Comparison of ENCODE assay signal across 1 cellular context in the genomic region with DNA sequence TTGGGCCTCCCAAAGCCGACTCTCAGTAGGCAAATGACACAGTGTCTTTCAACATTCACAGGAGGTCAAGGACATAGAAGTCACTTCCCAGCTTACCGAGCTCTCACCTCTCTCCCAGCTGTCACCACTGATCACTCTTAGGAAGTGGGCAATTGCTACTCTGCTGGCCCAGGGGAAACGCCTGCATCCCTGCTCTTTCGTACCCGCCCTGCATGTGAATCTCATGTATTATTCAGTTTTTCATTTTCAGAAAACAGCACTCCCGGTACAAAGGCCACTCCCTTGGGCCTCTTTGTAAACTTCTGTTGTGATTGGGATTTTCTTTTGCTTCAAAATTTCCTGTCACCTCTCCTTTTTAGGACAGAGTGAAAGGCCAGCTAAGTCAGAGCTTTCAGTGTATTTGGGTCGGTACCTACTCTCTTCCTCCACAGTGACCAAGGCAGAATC.
TF ChIP-seq lines count a peak whose summit lies in the region.

No MANE protein-coding gene starts in this region.

TF ChIP-seq in HepG2, 621 proteins besides CTCF, POLR2A, EP300 and RAD21 (continued from another document and continues in another):
- TF ChIP-seq, protein P1, sequence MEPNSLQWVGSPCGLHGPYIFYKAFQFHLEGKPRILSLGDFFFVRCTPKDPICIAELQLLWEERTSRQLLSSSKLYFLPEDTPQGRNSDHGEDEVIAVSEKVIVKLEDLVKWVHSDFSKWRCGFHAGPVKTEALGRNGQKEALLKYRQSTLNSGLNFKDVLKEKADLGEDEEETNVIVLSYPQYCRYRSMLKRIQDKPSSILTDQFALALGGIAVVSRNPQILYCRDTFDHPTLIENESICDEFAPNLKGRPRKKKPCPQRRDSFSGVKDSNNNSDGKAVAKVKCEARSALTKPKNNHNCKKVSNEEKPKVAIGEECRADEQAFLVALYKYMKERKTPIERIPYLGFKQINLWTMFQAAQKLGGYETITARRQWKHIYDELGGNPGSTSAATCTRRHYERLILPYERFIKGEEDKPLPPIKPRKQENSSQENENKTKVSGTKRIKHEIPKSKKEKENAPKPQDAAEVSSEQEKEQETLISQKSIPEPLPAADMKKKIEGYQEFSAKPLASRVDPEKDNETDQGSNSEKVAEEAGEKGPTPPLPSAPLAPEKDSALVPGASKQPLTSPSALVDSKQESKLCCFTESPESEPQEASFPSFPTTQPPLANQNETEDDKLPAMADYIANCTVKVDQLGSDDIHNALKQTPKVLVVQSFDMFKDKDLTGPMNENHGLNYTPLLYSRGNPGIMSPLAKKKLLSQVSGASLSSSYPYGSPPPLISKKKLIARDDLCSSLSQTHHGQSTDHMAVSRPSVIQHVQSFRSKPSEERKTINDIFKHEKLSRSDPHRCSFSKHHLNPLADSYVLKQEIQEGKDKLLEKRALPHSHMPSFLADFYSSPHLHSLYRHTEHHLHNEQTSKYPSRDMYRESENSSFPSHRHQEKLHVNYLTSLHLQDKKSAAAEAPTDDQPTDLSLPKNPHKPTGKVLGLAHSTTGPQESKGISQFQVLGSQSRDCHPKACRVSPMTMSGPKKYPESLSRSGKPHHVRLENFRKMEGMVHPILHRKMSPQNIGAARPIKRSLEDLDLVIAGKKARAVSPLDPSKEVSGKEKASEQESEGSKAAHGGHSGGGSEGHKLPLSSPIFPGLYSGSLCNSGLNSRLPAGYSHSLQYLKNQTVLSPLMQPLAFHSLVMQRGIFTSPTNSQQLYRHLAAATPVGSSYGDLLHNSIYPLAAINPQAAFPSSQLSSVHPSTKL (CRISPR knock-in tag; IDR thresholded peaks at IDR 0.05): peak; percentile 83
- TF ChIP-seq FIP1L1 (IDR thresholded peaks at IDR 0.05; ENCODE audit: borderline replicate concordance, insufficient read depth, low read depth, low read length) (no peak), HNRNPUL1 (IDR thresholded peaks at IDR 0.05; ENCODE audit: low read depth, low read length) (no peak), SP2 (CRISPR knock-in tag; IDR thresholded peaks at IDR 0.05) (no peak), ZNF576 (CRISPR knock-in tag; IDR thresholded peaks at IDR 0.05) (no peak), CEBPB (IDR thresholded peaks at IDR 0.05; ENCODE audit: borderline replicate concordance, low read depth, low read length) (peak; percentile 65; the same call in 1 of the 2 replicates), NFKB2 (CRISPR knock-in tag; IDR thresholded peaks at IDR 0.05; ENCODE audit: borderline replicate concordance) (no peak), ZNF607 (CRISPR knock-in tag; IDR thresholded peaks at IDR 0.05; ENCODE audit: borderline replicate concordance) (no peak; the same call in 1 of the 2 replicates), CBX5 (CRISPR knock-in tag; IDR thresholded peaks at IDR 0.05; ENCODE audit: borderline replicate concordance) (peak; percentile 21; the same call in 1 of the 2 replicates), ZKSCAN5 (CRISPR knock-in tag; IDR thresholded peaks at IDR 0.05) (peak; percentile 96), SOX13 (IDR thresholded peaks at IDR 0.05) (no peak), SOX13 (CRISPR knock-in tag; conservative IDR thresholded peaks at IDR 0.05 in 1 of 2, IDR thresholded peaks at IDR 0.05 in 1 of 2) (peak in 1 of 2 experiments; percentile 48; a peak in 1 of 4 replicates), DMAP1 (CRISPR knock-in tag; IDR thresholded peaks at IDR 0.05) (no peak), CBX2 (IDR thresholded peaks at IDR 0.05; ENCODE audit: low read depth, low read length) (no peak), CBX2 (CRISPR knock-in tag; IDR thresholded peaks at IDR 0.05; ENCODE audit: low read depth) (no peak), IKZF4 (CRISPR knock-in tag; IDR thresholded peaks at IDR 0.05; ENCODE audit: borderline replicate concordance, low read depth, not compliant biosample characterization) (no peak), ZNF839 (CRISPR knock-in tag; IDR thresholded peaks at IDR 0.05; ENCODE audit: borderline replicate concordance) (no peak), THRA (CRISPR knock-in tag; IDR thresholded peaks at IDR 0.05; ENCODE audit: borderline replicate concordance) (peak; percentile 57; the same call in 1 of the 2 replicates), ZNF724P (CRISPR knock-in tag; IDR thresholded peaks at IDR 0.05; ENCODE audit: borderline replicate concordance) (no peak), FOXA1 (IDR thresholded peaks at IDR 0.05) (no peak), FOXA1 (CRISPR knock-in tag; IDR thresholded peaks at IDR 0.05) (no peak), YEATS2 (CRISPR knock-in tag; IDR thresholded peaks at IDR 0.05; ENCODE audit: borderline replicate concordance) (no peak), CCDC6 (CRISPR knock-in tag; IDR thresholded peaks at IDR 0.05) (0 out of 2 replicates have a peak, but pooled peaks have one; percentile 34), ZNF468 (CRISPR knock-in tag; IDR thresholded peaks at IDR 0.05) (no peak), ZNF317 (CRISPR knock-in tag; IDR thresholded peaks at IDR 0.05) (0 out of 2 replicates have a peak, but pooled peaks have one; percentile 35), GTF3A (CRISPR knock-in tag; conservative IDR thresholded peaks at IDR 0.05) (no peak), FOSL2 (CRISPR knock-in tag; IDR thresholded peaks at IDR 0.05) (peak; percentile 43), IRF2 (CRISPR knock-in tag; IDR thresholded peaks at IDR 0.05) (0 out of 2 replicates have a peak, but pooled peaks have one; percentile 16), ETV5 (CRISPR knock-in tag; IDR thresholded peaks at IDR 0.05; ENCODE audit: borderline replicate concordance) (peak; percentile 27; the same call in 1 of the 2 replicates), MEF2D (CRISPR knock-in tag; IDR thresholded peaks at IDR 0.05) (0 out of 2 replicates have a peak, but pooled peaks have one; percentile 16), ZNF75D (CRISPR knock-in tag; IDR thresholded peaks at IDR 0.05; ENCODE audit: borderline replicate concordance) (no peak), POGZ (CRISPR knock-in tag; IDR thresholded peaks at IDR 0.05) (peak; percentile 45; the same call in 1 of the 2 replicates), ARID2 (CRISPR knock-in tag; IDR thresholded peaks at IDR 0.05; ENCODE audit: borderline replicate concordance) (no peak), TEAD3 (CRISPR knock-in tag; optimal IDR thresholded peaks at IDR 0.05; ENCODE audit: borderline replicate concordance) (peak; percentile 52), ZMYM4 (CRISPR knock-in tag; IDR thresholded peaks at IDR 0.05) (peak; percentile 74), PHF5A (CRISPR knock-in tag; IDR thresholded peaks at IDR 0.05; ENCODE audit: low read depth, unreplicated experiment) (no peak), PTBP1 (IDR thresholded peaks at IDR 0.05; ENCODE audit: low read depth, low read length, poor library complexity, severe bottlenecking) (no peak), ZNF660 (CRISPR knock-in tag; IDR thresholded peaks at IDR 0.05; ENCODE audit: borderline replicate concordance, low read depth) (no peak), ZMYM2 (CRISPR knock-in tag; IDR thresholded peaks at IDR 0.05) (peak; percentile 32; the same call in 1 of the 2 replicates)
- TF ChIP-seq, protein P2, sequence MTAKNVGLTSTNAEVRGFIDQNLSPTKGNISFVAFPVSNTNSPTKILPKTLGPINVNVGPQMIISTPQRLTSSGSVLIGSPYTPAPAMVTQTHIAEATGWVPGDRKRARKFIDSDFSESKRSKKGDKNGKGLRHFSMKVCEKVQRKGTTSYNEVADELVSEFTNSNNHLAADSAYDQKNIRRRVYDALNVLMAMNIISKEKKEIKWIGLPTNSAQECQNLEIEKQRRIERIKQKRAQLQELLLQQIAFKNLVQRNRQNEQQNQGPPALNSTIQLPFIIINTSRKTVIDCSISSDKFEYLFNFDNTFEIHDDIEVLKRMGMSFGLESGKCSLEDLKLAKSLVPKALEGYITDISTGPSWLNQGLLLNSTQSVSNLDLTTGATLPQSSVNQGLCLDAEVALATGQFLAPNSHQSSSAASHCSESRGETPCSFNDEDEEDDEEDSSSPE (CRISPR knock-in tag; IDR thresholded peaks at IDR 0.05): no peak
- TF ChIP-seq, protein P3, sequence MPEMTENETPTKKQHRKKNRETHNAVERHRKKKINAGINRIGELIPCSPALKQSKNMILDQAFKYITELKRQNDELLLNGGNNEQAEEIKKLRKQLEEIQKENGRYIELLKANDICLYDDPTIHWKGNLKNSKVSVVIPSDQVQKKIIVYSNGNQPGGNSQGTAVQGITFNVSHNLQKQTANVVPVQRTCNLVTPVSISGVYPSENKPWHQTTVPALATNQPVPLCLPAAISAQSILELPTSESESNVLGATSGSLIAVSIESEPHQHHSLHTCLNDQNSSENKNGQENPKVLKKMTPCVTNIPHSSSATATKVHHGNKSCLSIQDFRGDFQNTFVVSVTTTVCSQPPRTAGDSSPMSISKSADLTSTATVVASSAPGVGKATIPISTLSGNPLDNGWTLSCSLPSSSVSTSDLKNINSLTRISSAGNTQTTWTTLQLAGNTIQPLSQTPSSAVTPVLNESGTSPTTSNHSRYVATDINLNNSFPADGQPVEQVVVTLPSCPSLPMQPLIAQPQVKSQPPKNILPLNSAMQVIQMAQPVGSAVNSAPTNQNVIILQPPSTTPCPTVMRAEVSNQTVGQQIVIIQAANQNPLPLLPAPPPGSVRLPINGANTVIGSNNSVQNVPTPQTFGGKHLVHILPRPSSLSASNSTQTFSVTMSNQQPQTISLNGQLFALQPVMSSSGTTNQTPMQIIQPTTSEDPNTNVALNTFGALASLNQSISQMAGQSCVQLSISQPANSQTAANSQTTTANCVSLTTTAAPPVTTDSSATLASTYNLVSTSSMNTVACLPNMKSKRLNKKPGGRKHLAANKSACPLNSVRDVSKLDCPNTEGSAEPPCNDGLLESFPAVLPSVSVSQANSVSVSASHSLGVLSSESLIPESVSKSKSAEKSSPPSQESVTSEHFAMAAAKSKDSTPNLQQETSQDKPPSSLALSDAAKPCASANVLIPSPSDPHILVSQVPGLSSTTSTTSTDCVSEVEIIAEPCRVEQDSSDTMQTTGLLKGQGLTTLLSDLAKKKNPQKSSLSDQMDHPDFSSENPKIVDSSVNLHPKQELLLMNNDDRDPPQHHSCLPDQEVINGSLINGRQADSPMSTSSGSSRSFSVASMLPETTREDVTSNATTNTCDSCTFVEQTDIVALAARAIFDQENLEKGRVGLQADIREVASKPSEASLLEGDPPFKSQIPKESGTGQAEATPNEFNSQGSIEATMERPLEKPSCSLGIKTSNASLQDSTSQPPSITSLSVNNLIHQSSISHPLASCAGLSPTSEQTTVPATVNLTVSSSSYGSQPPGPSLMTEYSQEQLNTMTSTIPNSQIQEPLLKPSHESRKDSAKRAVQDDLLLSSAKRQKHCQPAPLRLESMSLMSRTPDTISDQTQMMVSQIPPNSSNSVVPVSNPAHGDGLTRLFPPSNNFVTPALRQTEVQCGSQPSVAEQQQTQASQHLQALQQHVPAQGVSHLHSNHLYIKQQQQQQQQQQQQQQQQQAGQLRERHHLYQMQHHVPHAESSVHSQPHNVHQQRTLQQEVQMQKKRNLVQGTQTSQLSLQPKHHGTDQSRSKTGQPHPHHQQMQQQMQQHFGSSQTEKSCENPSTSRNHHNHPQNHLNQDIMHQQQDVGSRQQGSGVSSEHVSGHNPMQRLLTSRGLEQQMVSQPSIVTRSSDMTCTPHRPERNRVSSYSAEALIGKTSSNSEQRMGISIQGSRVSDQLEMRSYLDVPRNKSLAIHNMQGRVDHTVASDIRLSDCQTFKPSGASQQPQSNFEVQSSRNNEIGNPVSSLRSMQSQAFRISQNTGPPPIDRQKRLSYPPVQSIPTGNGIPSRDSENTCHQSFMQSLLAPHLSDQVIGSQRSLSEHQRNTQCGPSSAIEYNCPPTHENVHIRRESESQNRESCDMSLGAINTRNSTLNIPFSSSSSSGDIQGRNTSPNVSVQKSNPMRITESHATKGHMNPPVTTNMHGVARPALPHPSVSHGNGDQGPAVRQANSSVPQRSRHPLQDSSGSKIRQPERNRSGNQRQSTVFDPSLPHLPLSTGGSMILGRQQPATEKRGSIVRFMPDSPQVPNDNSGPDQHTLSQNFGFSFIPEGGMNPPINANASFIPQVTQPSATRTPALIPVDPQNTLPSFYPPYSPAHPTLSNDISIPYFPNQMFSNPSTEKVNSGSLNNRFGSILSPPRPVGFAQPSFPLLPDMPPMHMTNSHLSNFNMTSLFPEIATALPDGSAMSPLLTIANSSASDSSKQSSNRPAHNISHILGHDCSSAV (CRISPR knock-in tag; IDR thresholded peaks at IDR 0.05; ENCODE audit: borderline replicate concordance): no peak
- TF ChIP-seq, protein P4, sequence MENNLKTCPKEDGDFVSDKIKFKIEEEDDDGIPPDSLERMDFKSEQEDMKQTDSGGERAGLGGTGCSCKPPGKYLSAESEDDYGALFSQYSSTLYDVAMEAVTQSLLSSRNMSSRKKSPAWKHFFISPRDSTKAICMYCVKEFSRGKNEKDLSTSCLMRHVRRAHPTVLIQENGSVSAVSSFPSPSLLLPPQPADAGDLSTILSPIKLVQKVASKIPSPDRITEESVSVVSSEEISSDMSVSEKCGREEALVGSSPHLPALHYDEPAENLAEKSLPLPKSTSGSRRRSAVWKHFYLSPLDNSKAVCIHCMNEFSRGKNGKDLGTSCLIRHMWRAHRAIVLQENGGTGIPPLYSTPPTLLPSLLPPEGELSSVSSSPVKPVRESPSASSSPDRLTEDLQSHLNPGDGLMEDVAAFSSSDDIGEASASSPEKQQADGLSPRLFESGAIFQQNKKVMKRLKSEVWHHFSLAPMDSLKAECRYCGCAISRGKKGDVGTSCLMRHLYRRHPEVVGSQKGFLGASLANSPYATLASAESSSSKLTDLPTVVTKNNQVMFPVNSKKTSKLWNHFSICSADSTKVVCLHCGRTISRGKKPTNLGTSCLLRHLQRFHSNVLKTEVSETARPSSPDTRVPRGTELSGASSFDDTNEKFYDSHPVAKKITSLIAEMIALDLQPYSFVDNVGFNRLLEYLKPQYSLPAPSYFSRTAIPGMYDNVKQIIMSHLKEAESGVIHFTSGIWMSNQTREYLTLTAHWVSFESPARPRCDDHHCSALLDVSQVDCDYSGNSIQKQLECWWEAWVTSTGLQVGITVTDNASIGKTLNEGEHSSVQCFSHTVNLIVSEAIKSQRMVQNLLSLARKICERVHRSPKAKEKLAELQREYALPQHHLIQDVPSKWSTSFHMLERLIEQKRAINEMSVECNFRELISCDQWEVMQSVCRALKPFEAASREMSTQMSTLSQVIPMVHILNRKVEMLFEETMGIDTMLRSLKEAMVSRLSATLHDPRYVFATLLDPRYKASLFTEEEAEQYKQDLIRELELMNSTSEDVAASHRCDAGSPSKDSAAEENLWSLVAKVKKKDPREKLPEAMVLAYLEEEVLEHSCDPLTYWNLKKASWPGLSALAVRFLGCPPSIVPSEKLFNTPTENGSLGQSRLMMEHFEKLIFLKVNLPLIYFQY (CRISPR knock-in tag; IDR thresholded peaks at IDR 0.05; ENCODE audit: borderline replicate concordance): peak; percentile 76; the same call in 1 of the 2 replicates
